Comparison of ENCODE assay signal across 8 cellular contexts in the genomic region with DNA sequence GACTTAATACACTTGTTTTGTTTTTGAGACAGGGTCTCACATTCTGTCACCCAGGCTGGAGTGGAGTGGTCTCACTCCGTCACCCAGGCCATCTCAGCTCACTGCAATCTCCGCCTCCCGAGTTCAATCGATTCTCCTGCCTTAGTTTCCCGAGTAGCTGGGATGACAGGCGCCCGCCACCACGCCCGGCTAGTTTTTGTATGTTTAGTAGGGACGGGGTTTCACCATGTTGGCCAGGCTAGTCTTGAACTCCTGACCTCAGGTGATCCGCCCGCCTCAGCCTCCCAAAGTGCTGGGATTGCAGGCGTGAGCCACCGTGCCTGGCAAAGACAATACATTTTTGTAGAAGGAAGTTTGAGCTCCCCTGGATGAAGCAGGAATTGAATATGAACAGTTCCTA. TPM values are rescaled to one million over a fixed set of nuclear protein-coding genes. Genes with fewer than 3 reads are reported as not detected.
DNase-seq lines count a peak whose midpoint lies in the region; ATAC-seq and TF ChIP-seq lines count a peak whose summit lies in the region.
"Not testable (repeated sequence)": the region's sequence is repeated elsewhere in the genome, so short reads cannot be mapped to it uniquely, and the experiment has no call there.

No MANE protein-coding gene starts in this region.

- not testable (repeated sequence) for TF ChIP-seq EP300 in transverse colon (IDR thresholded peaks at IDR 0.05; ENCODE audit: low read depth)

- peak overlapping the region; percentile 63 for H3K4me3 Mint-ChIP-seq in CD8-positive, alpha-beta T cell
- peak overlapping the region; percentile 90 for H3K4me3 Mint-ChIP-seq in activated CD8-positive, alpha-beta T cell treated with anti-CD3 and anti-CD28 coated beads, Interleukin-2, amount 10 ng/mL, durations not matched to agents 7 days and 5 days
- peak overlapping the region; percentile 86 for H3K4me3 Mint-ChIP-seq in MCF 10A (ENCODE audit: unreplicated experiment)
- H3K4me3 Mint-ChIP-seq in mesothelial cell of epicardium = peak overlapping the region; percentile 90

- H3K27ac Mint-ChIP-seq in CD8-positive, alpha-beta T cell = peak overlapping the region; percentile 52
- H3K27ac Mint-ChIP-seq in activated CD8-positive, alpha-beta T cell treated with anti-CD3 and anti-CD28 coated beads, Interleukin-2, amount 10 ng/mL, durations not matched to agents 7 days and 5 days = peak overlapping the region; percentile 87
- H3K27ac Mint-ChIP-seq in MCF 10A (ENCODE audit: low read depth, unreplicated experiment) (peak overlapping the region; percentile 93), mesothelial cell of epicardium (peak overlapping the region; percentile 95)

- H3K4me1 Mint-ChIP-seq in CD8-positive, alpha-beta T cell (ENCODE audit: low read depth) = peaks cover 49% of the 10 kb centered on the region
- peaks cover 26% of the 10 kb centered on the region for H3K4me1 Mint-ChIP-seq in activated CD8-positive, alpha-beta T cell treated with anti-CD3 and anti-CD28 coated beads, Interleukin-2, amount 10 ng/mL, durations not matched to agents 7 days and 5 days (ENCODE audit: low read depth)
- not testable (repeated sequence) for H3K4me1 Mint-ChIP-seq in MCF 10A (ENCODE audit: insufficient read depth, unreplicated experiment)
- peaks cover 22% of the 10 kb centered on the region for H3K4me1 Mint-ChIP-seq in mesothelial cell of epicardium

- peaks cover 10% of the 10 kb centered on the region for H3K36me3 Mint-ChIP-seq in CD8-positive, alpha-beta T cell
- H3K36me3 Mint-ChIP-seq in activated CD8-positive, alpha-beta T cell treated with anti-CD3 and anti-CD28 coated beads, Interleukin-2, amount 10 ng/mL, durations not matched to agents 7 days and 5 days (ENCODE audit: low read depth); mesothelial cell of epicardium: not testable (repeated sequence)
- peaks cover 22% of the 10 kb centered on the region for H3K36me3 Mint-ChIP-seq in MCF 10A (ENCODE audit: insufficient read depth, unreplicated experiment)

- H3K4me3 ChIP-seq in CD8-positive, alpha-beta T cell (ENCODE audit: low read depth, low read length) = peak overlapping the region; percentile 88
- H3K4me3 ChIP-seq in PC-3 (ENCODE audit: low read length) (peak overlapping the region; percentile 75), cardiac muscle cell (peak overlapping the region; percentile 88), transverse colon (peak overlapping the region in 1 of 4 donors; percentile 76)
- H3K4me3 ChIP-seq in prostate gland = not testable (repeated sequence)

- intact Hi-C loops in CD8-positive, alpha-beta T cell (cut with DNase I, micrococcal nuclease) = loop anchor here (2.0 to 10.0 kb wide), 10 partner anchors 35 to 725 kb away; a partner anchor contains a TSS
- intact Hi-C loops in PC-3 (cut with micrococcal nuclease) (loop anchor here (2.0 to 10.0 kb wide), 3 partner anchors 27 to 173 kb away; no protein-coding TSS in a partner anchor), MCF 10A (cut with micrococcal nuclease) (loop anchor here (10.0 kb wide), 2 partner anchors 127 to 153 kb away; no protein-coding TSS in a partner anchor), prostate gland (cut with DNase I) (loop anchor here (5.0 to 10.0 kb wide), 3 partner anchors 60 to 163 kb away; a partner anchor contains a TSS)
- intact Hi-C loops in transverse colon (cut with DNase I; ENCODE audit: low total_unique reads) = not testable (repeated sequence)

- H3K27me3 ChIP-seq in CD8-positive, alpha-beta T cell (ENCODE audit: insufficient read depth, low read length); PC-3 (ENCODE audit: low read length); cardiac muscle cell; prostate gland (replicated peaks; ENCODE audit: insufficient read depth); transverse colon: not testable (repeated sequence)

- not testable (repeated sequence) for TF ChIP-seq CTCF in CD8-positive, alpha-beta T cell (IDR thresholded peaks at IDR 0.05); PC-3 (conservative IDR thresholded peaks at IDR 0.05; ENCODE audit: low read depth, low read length); MCF 10A (IDR thresholded peaks at IDR 0.05; ENCODE audit: unreplicated experiment); cardiac muscle cell (IDR thresholded peaks at IDR 0.05; ENCODE audit: low read depth, low read length); mesothelial cell of epicardium (IDR thresholded peaks at IDR 0.05; ENCODE audit: unreplicated experiment); prostate gland (IDR thresholded peaks at IDR 0.05); transverse colon (IDR thresholded peaks at IDR 0.05)

- H3K27ac ChIP-seq in CD8-positive, alpha-beta T cell (ENCODE audit: low read depth, low read length) = peak overlapping the region; percentile 94
- H3K27ac ChIP-seq in PC-3 (ENCODE audit: low read length) = not testable (repeated sequence)
- peak overlapping the region; percentile 98 for H3K27ac ChIP-seq in cardiac muscle cell
- H3K27ac ChIP-seq in prostate gland = peak overlapping the region; percentile 98 to 100
- peak overlapping the region; percentile 96 to 100 (median 99) for H3K27ac ChIP-seq in transverse colon

- ATAC-seq in CD8-positive, alpha-beta T cell; PC-3; activated CD8-positive, alpha-beta T cell treated with anti-CD3 and anti-CD28 coated beads, Interleukin-2, amount 10 ng/mL, durations not matched to agents 7 days and 5 days: not testable (repeated sequence)

- not testable (repeated sequence) for H3K9me3 Mint-ChIP-seq in CD8-positive, alpha-beta T cell; activated CD8-positive, alpha-beta T cell treated with anti-CD3 and anti-CD28 coated beads, Interleukin-2, amount 10 ng/mL, durations not matched to agents 7 days and 5 days (ENCODE audit: insufficient read depth); MCF 10A (ENCODE audit: unreplicated experiment); mesothelial cell of epicardium

- H3F3A ChIP-seq in PC-3 (ENCODE audit: low read length, unreplicated experiment) = not testable (repeated sequence)

- H3K27me3 Mint-ChIP-seq in CD8-positive, alpha-beta T cell (ENCODE audit: low read depth); activated CD8-positive, alpha-beta T cell treated with anti-CD3 and anti-CD28 coated beads, Interleukin-2, amount 10 ng/mL, durations not matched to agents 7 days and 5 days (ENCODE audit: low read depth); MCF 10A (ENCODE audit: insufficient read depth, unreplicated experiment); mesothelial cell of epicardium (ENCODE audit: low read depth): not testable (repeated sequence)

- not testable (repeated sequence) for TF ChIP-seq POLR2A in prostate gland (IDR thresholded peaks at IDR 0.05); transverse colon (IDR thresholded peaks at IDR 0.05)

- peak overlapping the region; percentile 87 for H3K4me2 ChIP-seq in PC-3 (ENCODE audit: low read length)

- not testable (repeated sequence) for H3K79me2 ChIP-seq in PC-3 (ENCODE audit: low read length)

- H3K9ac ChIP-seq in PC-3 (ENCODE audit: low read length) = not testable (repeated sequence)

- peak overlapping the region; percentile 96 for H2AFZ ChIP-seq in PC-3 (ENCODE audit: low read length)

- not testable (repeated sequence) for BruUV-seq in PC-3 (replicated peaks; lab: Mats Ljungman, UMichigan); MCF 10A (replicated peaks; lab: Mats Ljungman, UMichigan)

- in situ Hi-C loops in transverse colon (cut with MboI; ENCODE audit: low pct_ligation_motif_present in 1 of 4, low pct_unique_long_range_greater_than_20kb in 1 of 4, low sequenced_read_pairs in 3 of 4) = not testable (repeated sequence)

- not testable (repeated sequence) for H3K36me3 ChIP-seq in CD8-positive, alpha-beta T cell (ENCODE audit: insufficient read depth, low read length); PC-3 (ENCODE audit: low read depth, low read length); cardiac muscle cell; prostate gland; transverse colon

- not testable (repeated sequence) for H4K20me1 ChIP-seq in PC-3 (ENCODE audit: low read length)

- DNase-seq in CD8-positive, alpha-beta T cell; PC-3; activated CD8-positive, alpha-beta T cell treated with anti-CD3 and anti-CD28 coated beads, Interleukin-2, amount 10 ng/mL, durations not matched to agents 7 days and 5 days; MCF 10A (ENCODE audit: unreplicated experiment); cardiac muscle cell (ENCODE audit: low read depth in 1 of 2, low spot score in 1 of 2); mesothelial cell of epicardium (ENCODE audit: low spot score in 2 of 2, unreplicated experiment in 2 of 2); prostate gland (ENCODE audit: low spot score); transverse colon: not testable (repeated sequence)

- POLR2A ChIA-PET in CD8-positive, alpha-beta T cell (lab: Charles Lee) = interaction anchor here (0.8 to 3.0 kb wide), 6 partner anchors 8 to 69 kb away, joined by 3 to 45 read pairs (median 6); a partner anchor contains a TSS
- POLR2A ChIA-PET in PC-3 (lab: Charles Lee; ENCODE audit: unreplicated experiment) (interaction anchor here (0.6 kb wide), 1 partner anchor 42 kb away, joined by 5 read pairs; no protein-coding TSS in a partner anchor), MCF 10A (lab: Yijun Ruan, JAX) (interaction anchor here (0.6 to 5.5 kb wide), 12 partner anchors 11 to 385 kb away, joined by 3 to 98 read pairs (median 6); a partner anchor contains a TSS)
- POLR2A ChIA-PET in activated CD8-positive, alpha-beta T cell treated with anti-CD3 and anti-CD28 coated beads, Interleukin-2, amount 10 ng/mL, durations not matched to agents 7 days and 5 days (lab: Charles Lee) = interaction anchor here (0.7 to 5.3 kb wide), 5 partner anchors 8 to 173 kb away, joined by 3 to 47 read pairs (median 4); a partner anchor contains a TSS

- H3K9me3 ChIP-seq in CD8-positive, alpha-beta T cell (ENCODE audit: low read length); PC-3 (ENCODE audit: low read length); cardiac muscle cell (ENCODE audit: low read depth); prostate gland; transverse colon: not testable (repeated sequence)

- not testable (repeated sequence) for H3K9me2 ChIP-seq in PC-3 (replicated peaks; ENCODE audit: low read length)

- CTCF ChIA-PET in CD8-positive, alpha-beta T cell (lab: Charles Lee) = interaction anchor here (0.6 to 0.7 kb wide), 2 partner anchors 67 to 236 kb away, joined by 3 read pairs; no protein-coding TSS in a partner anchor
- CTCF ChIA-PET in PC-3 (lab: Charles Lee) = not testable (repeated sequence)
- CTCF ChIA-PET in activated CD8-positive, alpha-beta T cell treated with anti-CD3 and anti-CD28 coated beads, Interleukin-2, amount 10 ng/mL, durations not matched to agents 7 days and 5 days (lab: Charles Lee) = interaction anchor here (0.8 to 2.0 kb wide), 10 partner anchors 8 to 590 kb away, joined by 3 to 10 read pairs (median 4); a partner anchor contains a TSS
- CTCF ChIA-PET in MCF 10A (lab: Yijun Ruan, JAX) = interaction anchor here (0.6 to 1.8 kb wide), 3 partner anchors 66 to 1393 kb away, joined by 3 to 7 read pairs (median 3); no protein-coding TSS in a partner anchor

- WGBS in prostate gland = 69% methylated on average over 14 of the region's 14 CpGs
- 77 to 93% methylated on average over 3 to 14 of the region's 14 CpGs for WGBS in transverse colon (ENCODE audit: low coverage in 1 of 2), 2 donors

- H3K4me1 ChIP-seq in CD8-positive, alpha-beta T cell (ENCODE audit: insufficient read depth, low read length) = peaks cover 34% of the 10 kb centered on the region
- H3K4me1 ChIP-seq in PC-3 (ENCODE audit: insufficient read depth, low read length) = peaks cover 25% of the 10 kb centered on the region
- H3K4me1 ChIP-seq in cardiac muscle cell (ENCODE audit: low read depth) = peaks cover 22% of the 10 kb centered on the region
- H3K4me1 ChIP-seq in prostate gland (replicated peaks) = not testable (repeated sequence)
- H3K4me1 ChIP-seq in transverse colon = peaks cover 16 to 39% (median 24%) of the 10 kb centered on the region in 4 donors

RNA-seq across cellular contexts. Expression of a gene that starts 2.2 kb away (rescaled TPM):
- total RNA-seq in CD8-positive, alpha-beta T cell = 100 to 1,000 TPM; 180 to 181 TPM
- total RNA-seq in PC-3 (2014; rRNA removed) = 7.4 and 10.0 TPM in 2 replicates
- 1 to 10 TPM; 8.0 to 9.2 TPM for total RNA-seq in activated CD8-positive, alpha-beta T cell treated with anti-CD3 and anti-CD28 coated beads, Interleukin-2, amount 10 ng/mL, durations not matched to agents 7 days and 5 days
- total RNA-seq in MCF 10A (2022) = 13.0 and 17.3 TPM in 2 replicates
- total RNA-seq in cardiac muscle cell = 68.6 and 159 TPM in 2 replicates
- 37.3 and 39.9 TPM in 2 replicates for polyA plus RNA-seq in cardiac muscle cell
- 112 to 114 TPM (median 114 TPM) in 3 replicates for total RNA-seq in mesothelial cell of epicardium
- total RNA-seq in prostate gland = 10 to 100 TPM; 69.5 to 79.2 TPM
- total RNA-seq in transverse colon = 100 to 1,000 TPM in 1 of 4 donors, 10 to 100 TPM in 3; 28.4 to 108 (median 65.4) TPM

RNA-seq across cellular contexts. Expression of a gene that starts 60.0 kb away (rescaled TPM):
- total RNA-seq in CD8-positive, alpha-beta T cell = 10 to 100 TPM; 12.1 to 12.4 TPM
- total RNA-seq in PC-3 (2014; rRNA removed) = 30.4 and 31.0 TPM in 2 replicates
- 10 to 100 TPM; 49.3 to 52.6 TPM for total RNA-seq in activated CD8-positive, alpha-beta T cell treated with anti-CD3 and anti-CD28 coated beads, Interleukin-2, amount 10 ng/mL, durations not matched to agents 7 days and 5 days
- total RNA-seq in MCF 10A (2022) = 24.7 and 29.4 TPM in 2 replicates
- 27.4 and 34.9 TPM in 2 replicates for total RNA-seq in cardiac muscle cell
- 15.7 and 23.7 TPM in 2 replicates for polyA plus RNA-seq in cardiac muscle cell
- 65.5 to 72.7 TPM (median 66.0 TPM) in 3 replicates for total RNA-seq in mesothelial cell of epicardium
- total RNA-seq in prostate gland = 10 to 100 TPM; 24.1 to 24.8 TPM
- total RNA-seq in transverse colon = 10 to 100 TPM; 10.1 to 23.2 (median 16.1) TPM
